9 cellular contexts compared by ENCODE assay signal in the genomic region with DNA sequence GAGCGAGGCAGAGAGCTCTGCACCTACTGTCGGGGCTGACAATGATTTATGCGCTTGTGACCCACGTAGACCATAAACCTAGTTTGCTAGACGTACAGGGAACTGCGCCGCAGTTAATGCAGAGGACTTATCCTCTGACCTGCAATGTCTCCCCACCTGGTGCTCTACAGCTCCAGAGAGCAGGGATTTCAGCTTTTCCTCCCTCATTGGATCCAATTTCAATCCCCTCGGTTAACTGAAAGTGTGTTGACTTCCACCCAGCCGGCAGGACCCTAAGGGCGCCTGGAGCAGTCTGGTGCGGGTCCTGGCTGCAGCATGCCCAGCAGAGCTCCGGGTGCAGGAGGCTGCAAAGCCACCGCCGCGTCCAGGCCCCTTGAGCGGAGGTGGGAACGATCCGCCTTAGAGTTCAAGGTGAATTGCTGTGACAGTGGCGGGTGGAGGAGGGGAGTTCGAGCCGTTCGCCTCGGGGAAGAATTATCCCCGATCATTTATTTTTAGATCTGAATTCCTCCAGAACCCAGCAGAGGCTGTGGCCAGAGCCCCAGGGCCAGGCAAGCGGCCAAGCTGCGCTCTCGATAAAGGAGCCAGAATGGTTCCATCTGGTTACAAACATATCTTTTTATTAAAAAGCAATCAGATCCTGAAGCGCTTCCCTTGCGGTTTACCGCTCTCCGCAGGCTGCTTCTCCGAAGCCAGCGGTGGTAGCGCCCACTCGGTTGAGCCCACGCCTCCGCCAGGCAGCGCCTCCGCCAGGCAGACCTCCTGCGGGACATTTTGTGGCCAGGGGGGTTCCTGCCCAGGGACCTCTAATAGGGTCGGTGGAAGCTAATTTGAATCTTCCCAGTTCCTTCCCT.
DNase-seq lines count a peak whose midpoint lies in the region; ATAC-seq and TF ChIP-seq lines count a peak whose summit lies in the region.
"Had no signal": no experiment of that assay in that cellular context is flagged by ENCODE, and none has a peak within 500 bp of the region (broad histone marks: within the 10 kb centered on the region; RNA-seq: fewer than 3 reads in every experiment).

No MANE protein-coding gene starts in this region.

- peak overlapping the region; percentile 32 to 48 for H3K4me3 ChIP-seq in foreskin fibroblast (ENCODE audit: low read depth in 1 of 2, low read length in 2 of 2)
- H3K4me3 ChIP-seq in psoas muscle = peak overlapping the region; percentile 65

- peak in 3 of 4 donors; percentile 21 to 40 (median 30) for ATAC-seq in psoas muscle

- H3K36me3 Mint-ChIP-seq in CD14-positive monocyte = peaks cover 8 to 20% of the 10 kb centered on the region in 2 donors

- peaks cover 36% of the 10 kb centered on the region for H3K4me1 ChIP-seq in psoas muscle

- no peak overlapping the region for H3K27ac Mint-ChIP-seq in CD14-positive monocyte

- H3K36me3 ChIP-seq in psoas muscle (ENCODE audit: insufficient read depth in 1 of 2, low read depth in 1 of 2) = no peaks in the 10 kb centered on the region

- TF ChIP-seq CTCF in foreskin fibroblast (IDR thresholded peaks at IDR 0.05; ENCODE audit: low read depth, low read length) = no peak
- TF ChIP-seq CTCF in psoas muscle (IDR thresholded peaks at IDR 0.05) = no peak
- no peak for TF ChIP-seq CTCF in CD14-positive monocyte (IDR thresholded peaks at IDR 0.05)

- peak overlapping the region in 1 of 2 donors; percentile 84 for H3K4me3 Mint-ChIP-seq in CD14-positive monocyte

- WGBS in psoas muscle, 3 donors = 3 to 4% (median 3%) methylated on average over 41 of the region's 41 CpGs

- H3K9me3 ChIP-seq in psoas muscle = no peaks in the 10 kb centered on the region

- H3K27me3 ChIP-seq in psoas muscle (ENCODE audit: insufficient read depth in 3 of 3, low read length in 2 of 3) = peaks cover 5 to 67% (median 31%) of the 10 kb centered on the region in 3 donors

- intact Hi-C loops in psoas muscle (cut with DNase I) (no loop called here), CD14-positive monocyte (cut with micrococcal nuclease) (no loop called here)

- H3K27ac ChIP-seq in psoas muscle = no peak overlapping the region
- H3K27ac ChIP-seq: C4-2B had no signal

- H3K4me1 Mint-ChIP-seq in CD14-positive monocyte = peaks cover 25% of the 10 kb centered on the region

- H3K27me3 Mint-ChIP-seq in CD14-positive monocyte (ENCODE audit: low read depth in 3 of 3) = peaks cover 85 to 92% (median 88%) of the 10 kb centered on the region in 3 donors

- peaks cover 0 to 38% (median 15%) of the 10 kb centered on the region in 7 donors for H3K9me3 Mint-ChIP-seq in CD14-positive monocyte

- DNase-seq in NCI-H1092 treated with DMSO at 0.1 percent for 48 hours (lab: John Stamatoyannopoulos, UW) (peak; percentile 23), NCI-H1092 (lab: John Stamatoyannopoulos, UW) (no peak), UCSD-AML1 (lab: John Stamatoyannopoulos, UW; ENCODE audit: unreplicated experiment) (peak; percentile 36), foreskin fibroblast (peak; percentile 57 to 85), psoas muscle (peak in 1 of 2 donors; percentile 42), NCI-H2029 treated with DMSO at 0.1 percent for 48 hours (lab: John Stamatoyannopoulos, UW) (no peak), CD14-positive monocyte (ENCODE audit: low spot score) (no peak), Ammon's horn (ENCODE audit: low spot score) (no peak)

Comparison
In these comparisons a context has a peak if more than half of its experiments do, and no peak if none do; other contexts are left out.
1. DNase-seq: peak in NCI-H1092 treated with DMSO at 0.1 percent for 48 hours (single experiment), UCSD-AML1 (single experiment) and foreskin fibroblast (2 of 2); none in NCI-H1092 (single experiment), NCI-H2029 treated with DMSO at 0.1 percent for 48 hours (single experiment), CD14-positive monocyte (single experiment) and Ammon's horn (single experiment).